Comparison of ENCODE assay signal across 8 cellular contexts in the genomic region with DNA sequence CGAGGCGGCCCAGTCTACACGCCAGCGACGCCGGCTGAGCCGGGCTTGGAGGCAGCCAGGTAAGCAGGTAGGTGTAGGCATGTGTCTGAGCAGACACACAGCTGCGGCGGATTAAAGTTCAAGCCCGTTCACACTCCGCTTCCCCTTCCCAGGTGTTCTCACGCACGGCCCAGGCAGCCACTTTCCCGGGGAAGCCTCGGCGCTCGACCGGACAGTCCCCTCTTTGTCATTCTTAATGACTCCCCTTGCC. TPM values are rescaled to one million over a fixed set of nuclear protein-coding genes. Genes with fewer than 3 reads are reported as not detected.
DNase-seq lines count a peak whose midpoint lies in the region; ATAC-seq, FAIRE-seq and TF ChIP-seq lines count a peak whose summit lies in the region.

No MANE protein-coding gene starts in this region.

- TF ChIP-seq CTCF in WERI-Rb-1 (IDR thresholded peaks at IDR 0.05; ENCODE audit: low read depth, low read length) (no peak), foreskin keratinocyte (conservative IDR thresholded peaks at IDR 0.05) (no peak), pancreas (IDR thresholded peaks at IDR 0.05) (no peak)

- H3K4me3 ChIP-seq in GM08714 (ENCODE audit: low read length): peak overlapping the region; percentile 12; the same call in 1 of the 2 replicates
- H3K4me3 ChIP-seq in WERI-Rb-1 (ENCODE audit: low read depth, low read length): peak overlapping the region; percentile 44
- H3K4me3 ChIP-seq in pancreas: peak overlapping the region; percentile 57 to 82 (median 68)

- DNase-seq in WERI-Rb-1 (no peak), foreskin keratinocyte (peak; percentile 57 to 73), pancreas (peak; percentile 56 to 84 (median 65)), hippocampal formation (lab: John Stamatoyannopoulos, UW) (no peak), COR-L47 (lab: John Stamatoyannopoulos, UW) (no peak), GM19239 (ENCODE audit: insufficient read length, low spot score) (no peak)

- H3K4me1 ChIP-seq in foreskin keratinocyte (peaks cover 32% of the 10 kb centered on the region), pancreas (peaks cover 0 to 28% (median 19%) of the 10 kb centered on the region in 3 donors)

- H3K36me3 ChIP-seq in WERI-Rb-1: no peaks in the 10 kb centered on the region
- no peaks in the 10 kb centered on the region for H3K36me3 ChIP-seq in pancreas

- H3K27ac ChIP-seq in WERI-Rb-1 (no peak overlapping the region), foreskin keratinocyte (peak overlapping the region; percentile 95), pancreas (peak overlapping the region; percentile 92 to 95 (median 94))

- intact Hi-C loops in pancreas (cut with DNase I): no loop called here

- WGBS in pancreas, 2 donors: 1% methylated on average over 17 to 18 of the region's 18 CpGs

- FAIRE-seq in pancreas (lab: Jason Lieb, UNC) (no peak), GM19239 (lab: Jason Lieb, UNC) (no peak)

- peaks cover 32% of the 10 kb centered on the region for H3K27me3 ChIP-seq in WERI-Rb-1 (ENCODE audit: insufficient read depth, low read depth, severe bottlenecking)
- no peaks in the 10 kb centered on the region for H3K27me3 ChIP-seq in foreskin keratinocyte
- no peaks in the 10 kb centered on the region for H3K27me3 ChIP-seq in pancreas

- H3K9me3 ChIP-seq in WERI-Rb-1 (ENCODE audit: severe bottlenecking) (no peaks in the 10 kb centered on the region), pancreas (no peaks in the 10 kb centered on the region)

- peak; percentile 16 for ATAC-seq in HG03108 (IDR thresholded peaks at IDR 0.05; ENCODE audit: unreplicated experiment)
- peak; percentile 39 for ATAC-seq in foreskin keratinocyte
- ATAC-seq in pancreas: peak; percentile 46 to 62 (median 58)

RNA-seq across cellular contexts. Expression of gene TGFA, which starts 0.4 kb away (rescaled TPM):
- total RNA-seq in foreskin keratinocyte (87.7 and 92.6 TPM in 2 replicates), pancreas (10 to 100 TPM in 2 of 6 donors, 1 to 10 TPM in 4; 5.1 to 13.2 (median 7.7) TPM)
- polyA plus RNA-seq in foreskin keratinocyte (30.5 and 37.1 TPM in 2 replicates), pancreas (1 to 10 TPM; 3.8 TPM)

Comparison
In these comparisons a context has a peak if more than half of its experiments do, and no peak if none do; other contexts are left out.
1. H3K4me3 ChIP-seq: peak in every context shown above with its lines; median percentile 68 in pancreas; 44 in WERI-Rb-1; 12 in GM08714.
2. DNase-seq: peak in foreskin keratinocyte (2 of 2) and pancreas (6 of 6); none in WERI-Rb-1 (single experiment), hippocampal formation (0 of 2), COR-L47 (single experiment) and GM19239 (single experiment).
3. Peak in every context shown above with its lines, with median percentiles within 50 percentile points of each other: ATAC-seq.